16 cellular contexts compared by ENCODE assay signal in the genomic region with DNA sequence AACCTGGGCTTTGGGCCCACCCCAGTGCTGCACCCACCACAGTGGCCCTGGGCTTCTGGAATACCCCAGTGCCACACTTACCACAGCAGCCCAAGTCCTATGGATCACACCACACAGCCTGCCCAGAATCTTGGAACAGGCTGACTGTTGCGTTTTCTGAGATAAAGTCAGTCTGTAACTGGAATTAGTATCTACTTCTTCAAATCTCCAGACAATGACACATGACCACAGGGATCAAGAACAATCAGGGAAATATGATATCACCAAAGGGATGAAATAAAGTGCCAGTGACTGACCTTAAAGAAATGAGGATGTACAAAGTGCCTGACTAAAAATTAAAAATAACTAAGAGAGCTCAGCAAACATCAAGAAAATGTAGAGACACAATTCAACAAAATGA.
A peak's percentile ranks its signal among the peaks of the same experiment; 100 is the strongest.
DNase-seq lines count a peak whose midpoint lies in the region; ATAC-seq, FAIRE-seq and TF ChIP-seq lines count a peak whose summit lies in the region.
"Had no signal": no experiment of that assay in that cellular context is flagged by ENCODE, and none has a peak within 500 bp of the region (broad histone marks: within the 10 kb centered on the region; RNA-seq: fewer than 3 reads in every experiment).

No MANE protein-coding gene starts in this region.

- no peak overlapping the region for H2AK5ac ChIP-seq in neuronal stem cell (ENCODE audit: low read depth, low read length)

- H3K27me3 ChIP-seq in SJCRH30: no peaks in the 10 kb centered on the region
- no peaks in the 10 kb centered on the region for H3K27me3 ChIP-seq in bronchial epithelial cell (ENCODE audit: control insufficient read depth, insufficient read depth, low read length)
- H3K27me3 ChIP-seq in neuronal stem cell (ENCODE audit: control insufficient read depth in 3 of 3, insufficient read depth in 3 of 3, low read depth in 1 of 3, low read length in 3 of 3): no peaks in the 10 kb centered on the region
- H3K27me3 ChIP-seq in upper lobe of right lung: no peaks in the 10 kb centered on the region
- H3K27me3 ChIP-seq: BLaER1 had no signal

- ATAC-seq in upper lobe of right lung: no peak
- ATAC-seq in HG02642 (IDR thresholded peaks at IDR 0.05; ENCODE audit: poor library complexity, unreplicated experiment): no peak
- no peak for ATAC-seq in GM18909 (IDR thresholded peaks at IDR 0.05; ENCODE audit: poor library complexity, unreplicated experiment)
- ATAC-seq: GM12878 had no signal

- no peak overlapping the region for H2AFZ ChIP-seq in neuronal stem cell (ENCODE audit: low read length)

- H2BK12ac ChIP-seq in neuronal stem cell (ENCODE audit: low read length): no peak overlapping the region

- H3K9ac ChIP-seq in neuronal stem cell (ENCODE audit: low read depth, low read length, poor library complexity): no peak overlapping the region
- H3K9ac ChIP-seq: BLaER1 had no signal

- peak overlapping the region; percentile 30 for H2BK5ac ChIP-seq in neuronal stem cell (ENCODE audit: low read length)

- H3K4me2 ChIP-seq in neuronal stem cell (ENCODE audit: insufficient read depth, low read length, poor library complexity, severe bottlenecking): no peak overlapping the region
- H3K4me2 ChIP-seq: BLaER1 had no signal

- H3K4ac ChIP-seq in neuronal stem cell (ENCODE audit: low read length): no peak overlapping the region

- intact Hi-C loops in upper lobe of right lung (cut with DNase I): no loop called here

- TF ChIP-seq CTCF in bronchial epithelial cell (IDR thresholded peaks at IDR 0.05; ENCODE audit: insufficient read depth, low read length, severe bottlenecking) (no peak), upper lobe of right lung (IDR thresholded peaks at IDR 0.05) (no peak)

- peak; percentile 8 for DNase-seq in HS-27A (ENCODE audit: low read depth)
- DNase-seq in SJCRH30: no peak
- DNase-seq in bronchial epithelial cell (ENCODE audit: low read depth): peak; percentile 12
- DNase-seq in neuronal stem cell (ENCODE audit: low spot score): no peak
- no peak for DNase-seq in upper lobe of right lung
- no peak for DNase-seq in SKM-1 (lab: John Stamatoyannopoulos, UW; ENCODE audit: unreplicated experiment)
- DNase-seq: 8988T, AML-193, DMS53, HCEC 1CT, HFFc6 had no signal

- H3K9me3 ChIP-seq in SJCRH30 (replicated peaks): no peaks in the 10 kb centered on the region
- H3K9me3 ChIP-seq in neuronal stem cell (replicated peaks in 1 of 2; ENCODE audit: control insufficient read depth in 2 of 2, insufficient read depth in 1 of 2, low read depth in 1 of 2, low read length in 2 of 2): peaks cover 0 to 2% of the 10 kb centered on the region in 2 donors
- H3K9me3 ChIP-seq in upper lobe of right lung: no peaks in the 10 kb centered on the region
- H3K9me3 ChIP-seq: BLaER1 had no signal

- H4K91ac ChIP-seq in neuronal stem cell (ENCODE audit: low read depth, low read length, poor library complexity): no peak overlapping the region

- no peak overlapping the region for H2BK120ac ChIP-seq in neuronal stem cell (ENCODE audit: low read depth, low read length)

- no CpG with 5 or more reads among the region's 1 CpG for WGBS in neuronal stem cell (ENCODE audit: extremely low coverage in 2 of 2, insufficient read length in 2 of 2, insufficient replicate concordance in 1 of 2), 2 donors

- H4K8ac ChIP-seq in neuronal stem cell (ENCODE audit: low read depth, low read length): no peak overlapping the region

- FAIRE-seq in bronchial epithelial cell (lab: Jason Lieb, UNC): peak; percentile 50
- FAIRE-seq: GM12878, GM18507 had no signal

- H3K27ac ChIP-seq in SJCRH30: peak overlapping the region; percentile 23; the same call in 1 of the 2 replicates
- no peak overlapping the region for H3K27ac ChIP-seq in neuronal stem cell (replicated peaks; ENCODE audit: low read length)
- H3K27ac ChIP-seq in upper lobe of right lung: no peak overlapping the region
- H3K27ac ChIP-seq: BLaER1 had no signal

- H3K4me3 ChIP-seq in SJCRH30 (no peak overlapping the region), bronchial epithelial cell (ENCODE audit: low read depth, low read length) (no peak overlapping the region), neuronal stem cell (ENCODE audit: low read length in 2 of 2) (no peak overlapping the region), upper lobe of right lung (no peak overlapping the region)
- H3K4me3 ChIP-seq: BLaER1, GM12878 had no signal

- no peak overlapping the region for H3K23ac ChIP-seq in neuronal stem cell (ENCODE audit: low read depth, low read length, poor library complexity)

- no peak overlapping the region for H2BK15ac ChIP-seq in neuronal stem cell (ENCODE audit: low read length)

- no peak overlapping the region for H3K18ac ChIP-seq in neuronal stem cell (ENCODE audit: low read length)

- H3K79me1 ChIP-seq in neuronal stem cell (ENCODE audit: low read depth, low read length): no peaks in the 10 kb centered on the region

- no peak overlapping the region for H3K14ac ChIP-seq in neuronal stem cell (ENCODE audit: low read length)

- H3K36me3 ChIP-seq in SJCRH30 (no peaks in the 10 kb centered on the region), bronchial epithelial cell (ENCODE audit: control insufficient read depth, insufficient read depth, low read length) (no peaks in the 10 kb centered on the region), neuronal stem cell (replicated peaks in 1 of 2; ENCODE audit: control insufficient read depth in 2 of 2, insufficient read depth in 2 of 2, low read length in 2 of 2) (no peaks in the 10 kb centered on the region), upper lobe of right lung (no peaks in the 10 kb centered on the region)
- H3K36me3 ChIP-seq: BLaER1 had no signal

- H3K4me1 ChIP-seq in SJCRH30 (peaks cover 7% of the 10 kb centered on the region; the same call in 1 of the 2 replicates), neuronal stem cell (ENCODE audit: control insufficient read depth in 2 of 2, insufficient read depth in 1 of 2, low read depth in 1 of 2, low read length in 2 of 2) (no peaks in the 10 kb centered on the region), upper lobe of right lung (no peaks in the 10 kb centered on the region)
- H3K4me1 ChIP-seq: BLaER1 had no signal

Comparison
In these comparisons a context has a peak if more than half of its experiments do, and no peak if none do; other contexts are left out.
1. DNase-seq: peak in HS-27A (single experiment) and bronchial epithelial cell (single experiment); none in SJCRH30 (0 of 2), neuronal stem cell (single experiment), upper lobe of right lung (single experiment) and SKM-1 (single experiment).